Comparison of ENCODE assay signal across 8 cellular contexts in the genomic region with DNA sequence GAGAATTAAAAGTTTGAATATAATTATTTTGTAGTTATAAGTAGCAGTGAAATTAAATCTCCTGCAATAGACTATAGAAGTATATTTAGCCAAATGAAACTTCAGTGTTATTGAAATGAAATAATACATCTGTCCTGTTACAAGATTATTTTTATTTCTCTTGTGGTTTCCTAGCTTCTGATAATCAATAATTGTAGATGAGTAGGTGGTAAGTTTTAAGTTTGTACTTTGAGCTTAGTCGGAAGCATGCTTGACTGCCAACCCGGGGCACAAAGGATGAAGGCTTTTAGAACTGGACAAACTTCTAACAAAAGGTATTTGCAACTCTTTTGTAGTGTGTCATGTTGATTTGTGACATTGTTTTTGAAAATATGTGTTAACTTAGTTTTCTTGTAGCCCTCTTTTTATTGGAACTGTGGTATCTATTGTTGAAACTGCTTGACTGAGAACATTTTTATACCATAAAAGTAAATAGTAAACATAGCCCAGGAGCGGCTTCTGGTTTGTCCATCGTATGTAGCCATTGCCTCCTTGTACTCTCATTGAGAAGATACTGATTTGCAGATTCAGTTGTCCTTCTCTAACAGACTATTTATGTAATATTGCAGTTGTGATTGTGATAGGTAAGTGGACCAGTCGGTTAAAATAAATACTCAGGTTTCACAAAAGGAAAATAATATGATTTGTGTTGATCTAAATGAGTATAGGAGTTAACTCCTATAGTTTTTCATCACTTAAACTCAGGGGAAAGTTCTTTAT. TPM values are rescaled to one million over a fixed set of nuclear protein-coding genes. Genes with fewer than 3 reads are reported as not detected.
A peak's percentile ranks its signal among the peaks of the same experiment; 100 is the strongest.
DNase-seq lines count a peak whose midpoint lies in the region; ATAC-seq and TF ChIP-seq lines count a peak whose summit lies in the region.

No MANE protein-coding gene starts in this region.

- CTCF ChIA-PET in activated naive CD4-positive, alpha-beta T cell treated with anti-CD3 and anti-CD28 coated beads, Interleukin-2, amount 10 ng/mL, durations not matched to agents 7 days and 5 days (lab: Charles Lee), result interaction anchor here (0.6 to 1.3 kb wide), 2 partner anchors 12 to 218 kb away, joined by 3 read pairs; no protein-coding TSS in a partner anchor

- 31% methylated on average over 5 of the region's 5 CpGs for WGBS in liver
- WGBS in transverse colon (ENCODE audit: low coverage in 1 of 2), 2 donors, result 16 to 23% methylated on average over 5 of the region's 5 CpGs

- peak overlapping the region in 1 of 2 donors; percentile 37 for H3K9ac ChIP-seq in liver (ENCODE audit: low read depth in 1 of 2, low read length in 2 of 2)
- H3K9ac ChIP-seq in colonic mucosa (ENCODE audit: low read depth in 2 of 2, low read length in 2 of 2), result peak overlapping the region in 1 of 2 donors; percentile 38

- no peak for TF ChIP-seq POLR2A in transverse colon (IDR thresholded peaks at IDR 0.05)

- no peak for TF ChIP-seq RAD21 in liver (IDR thresholded peaks at IDR 0.05)

- no peak for DNase-seq in activated naive CD4-positive, alpha-beta T cell treated with anti-CD3 and anti-CD28 coated beads, Interleukin-2, amount 10 ng/mL, durations not matched to agents 7 days and 5 days
- no peak for DNase-seq in activated naive CD4-positive, alpha-beta T cell (lab: John Stamatoyannopoulos, UW)
- DNase-seq in ascending aorta (ENCODE audit: low spot score in 2 of 2), result no peak
- no peak for DNase-seq in transverse colon
- DNase-seq in colonic mucosa, result no peak
- DNase-seq in NCI-H1105 (lab: John Stamatoyannopoulos, UW), result no peak

- peaks cover 12% of the 10 kb centered on the region for H3K36me3 Mint-ChIP-seq in activated naive CD4-positive, alpha-beta T cell treated with anti-CD3 and anti-CD28 coated beads, Interleukin-2, amount 10 ng/mL, durations not matched to agents 7 days and 5 days

- in situ Hi-C loops in transverse colon (cut with MboI; ENCODE audit: low pct_ligation_motif_present in 1 of 4, low pct_unique_long_range_greater_than_20kb in 1 of 4, low sequenced_read_pairs in 3 of 4), result loop anchor here in 2 of 4 donors (25.0 kb wide), 1 partner anchor 615 kb away; no protein-coding TSS in a partner anchor

- H3K27ac ChIP-seq in ascending aorta, result no peak overlapping the region
- H3K27ac ChIP-seq in liver (ENCODE audit: low read depth in 1 of 2, low read length in 2 of 2), result no peak overlapping the region
- peak overlapping the region; percentile 10 to 100 (median 94) for H3K27ac ChIP-seq in transverse colon
- H3K27ac ChIP-seq in colonic mucosa, result no peak overlapping the region

- H3K36me3 ChIP-seq in ascending aorta, result no peaks in the 10 kb centered on the region
- H3K36me3 ChIP-seq in liver (ENCODE audit: control insufficient read depth in 4 of 4, insufficient read depth in 3 of 4, low read depth in 1 of 4, low read length in 3 of 4), result no peaks in the 10 kb centered on the region
- H3K36me3 ChIP-seq in transverse colon, result no peaks in the 10 kb centered on the region
- H3K36me3 ChIP-seq in colonic mucosa, result no peaks in the 10 kb centered on the region

- TF ChIP-seq CTCF in ascending aorta (IDR thresholded peaks at IDR 0.05) (no peak), liver (IDR thresholded peaks at IDR 0.05; ENCODE audit: low read depth, low read length, missing input control) (no peak), transverse colon (IDR thresholded peaks at IDR 0.05) (no peak), colonic mucosa (IDR thresholded peaks at IDR 0.05) (no peak)

- H3K9me3 Mint-ChIP-seq in activated naive CD4-positive, alpha-beta T cell treated with anti-CD3 and anti-CD28 coated beads, Interleukin-2, amount 10 ng/mL, durations not matched to agents 7 days and 5 days, result no peaks in the 10 kb centered on the region

- H3K4me3 Mint-ChIP-seq in activated naive CD4-positive, alpha-beta T cell treated with anti-CD3 and anti-CD28 coated beads, Interleukin-2, amount 10 ng/mL, durations not matched to agents 7 days and 5 days, result peak overlapping the region; percentile 42

- H3K27me3 Mint-ChIP-seq in activated naive CD4-positive, alpha-beta T cell treated with anti-CD3 and anti-CD28 coated beads, Interleukin-2, amount 10 ng/mL, durations not matched to agents 7 days and 5 days, result no peaks in the 10 kb centered on the region

- TF ChIP-seq EP300 in transverse colon (IDR thresholded peaks at IDR 0.05; ENCODE audit: low read depth), result no peak

- peaks cover 52% of the 10 kb centered on the region for H3K4me1 Mint-ChIP-seq in activated naive CD4-positive, alpha-beta T cell treated with anti-CD3 and anti-CD28 coated beads, Interleukin-2, amount 10 ng/mL, durations not matched to agents 7 days and 5 days

- H3K4me1 ChIP-seq in ascending aorta, result peaks cover 0 to 49% of the 10 kb centered on the region in 2 donors
- peaks cover 3 to 47% (median 32%) of the 10 kb centered on the region in 4 donors for H3K4me1 ChIP-seq in liver (ENCODE audit: control insufficient read depth in 4 of 4, insufficient read depth in 4 of 4, low read length in 3 of 4)
- H3K4me1 ChIP-seq in transverse colon, result peaks cover 22 to 64% (median 49%) of the 10 kb centered on the region in 4 donors
- H3K4me1 ChIP-seq in colonic mucosa, result peaks cover 4% of the 10 kb centered on the region

- intact Hi-C loops in ascending aorta (cut with DNase I) (loop anchor here (5.0 kb wide), 2 partner anchors 35 to 435 kb away; no protein-coding TSS in a partner anchor), transverse colon (cut with DNase I; ENCODE audit: low total_unique reads) (no loop called here), colonic mucosa (cut with DNase I) (loop anchor here (10.0 kb wide), 2 partner anchors 227 to 477 kb away; no protein-coding TSS in a partner anchor)

- ATAC-seq in HG02840 (IDR thresholded peaks at IDR 0.05; ENCODE audit: low FRiP score, unreplicated experiment), result no peak

- no peaks in the 10 kb centered on the region for H3K9me3 ChIP-seq in ascending aorta
- no peaks in the 10 kb centered on the region for H3K9me3 ChIP-seq in liver (ENCODE audit: control insufficient read depth in 4 of 4, low read length in 3 of 4)
- H3K9me3 ChIP-seq in transverse colon, result no peaks in the 10 kb centered on the region
- H3K9me3 ChIP-seq in colonic mucosa, result no peaks in the 10 kb centered on the region

- H3K4me3 ChIP-seq in ascending aorta (peak overlapping the region; percentile 100), liver (ENCODE audit: low read depth in 1 of 3, low read length in 3 of 3) (peak overlapping the region in 1 of 3 donors; percentile 49), transverse colon (peak overlapping the region in 2 of 4 donors; percentile 64 to 97), colonic mucosa (no peak overlapping the region)

- no peak overlapping the region for H3K27ac Mint-ChIP-seq in activated naive CD4-positive, alpha-beta T cell treated with anti-CD3 and anti-CD28 coated beads, Interleukin-2, amount 10 ng/mL, durations not matched to agents 7 days and 5 days

- H3K27me3 ChIP-seq in ascending aorta (no peaks in the 10 kb centered on the region), liver (ENCODE audit: control insufficient read depth in 4 of 4, insufficient read depth in 4 of 4, low read length in 3 of 4) (no peaks in the 10 kb centered on the region), transverse colon (no peaks in the 10 kb centered on the region), colonic mucosa (no peaks in the 10 kb centered on the region)

TF ChIP-seq in liver, 16 proteins besides CTCF, POLR2A, EP300 and RAD21:
- TF ChIP-seq JUND (IDR thresholded peaks at IDR 0.05) (no peak), NR2F2 (IDR thresholded peaks at IDR 0.05) (no peak), GABPA (IDR thresholded peaks at IDR 0.05 in 1 of 2, conservative IDR thresholded peaks at IDR 0.05 in 1 of 2) (no peak), SP1 (IDR thresholded peaks at IDR 0.05) (peak; percentile 8), YY1 (IDR thresholded peaks at IDR 0.05) (no peak), HNF4A (conservative IDR thresholded peaks at IDR 0.05) (peak; percentile 54 to 76), FOXA1 (IDR thresholded peaks at IDR 0.05) (no peak), FOXA2 (IDR thresholded peaks at IDR 0.05) (no peak), RXRA (IDR thresholded peaks at IDR 0.05) (no peak), TAF1 (conservative IDR thresholded peaks at IDR 0.05) (no peak), HNF4G (IDR thresholded peaks at IDR 0.05) (peak; percentile 33)
- TF ChIP-seq, protein P1, sequence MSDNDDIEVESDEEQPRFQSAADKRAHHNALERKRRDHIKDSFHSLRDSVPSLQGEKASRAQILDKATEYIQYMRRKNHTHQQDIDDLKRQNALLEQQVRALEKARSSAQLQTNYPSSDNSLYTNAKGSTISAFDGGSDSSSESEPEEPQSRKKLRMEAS (IDR thresholded peaks at IDR 0.05), result no peak
- TF ChIP-seq, protein P2, sequence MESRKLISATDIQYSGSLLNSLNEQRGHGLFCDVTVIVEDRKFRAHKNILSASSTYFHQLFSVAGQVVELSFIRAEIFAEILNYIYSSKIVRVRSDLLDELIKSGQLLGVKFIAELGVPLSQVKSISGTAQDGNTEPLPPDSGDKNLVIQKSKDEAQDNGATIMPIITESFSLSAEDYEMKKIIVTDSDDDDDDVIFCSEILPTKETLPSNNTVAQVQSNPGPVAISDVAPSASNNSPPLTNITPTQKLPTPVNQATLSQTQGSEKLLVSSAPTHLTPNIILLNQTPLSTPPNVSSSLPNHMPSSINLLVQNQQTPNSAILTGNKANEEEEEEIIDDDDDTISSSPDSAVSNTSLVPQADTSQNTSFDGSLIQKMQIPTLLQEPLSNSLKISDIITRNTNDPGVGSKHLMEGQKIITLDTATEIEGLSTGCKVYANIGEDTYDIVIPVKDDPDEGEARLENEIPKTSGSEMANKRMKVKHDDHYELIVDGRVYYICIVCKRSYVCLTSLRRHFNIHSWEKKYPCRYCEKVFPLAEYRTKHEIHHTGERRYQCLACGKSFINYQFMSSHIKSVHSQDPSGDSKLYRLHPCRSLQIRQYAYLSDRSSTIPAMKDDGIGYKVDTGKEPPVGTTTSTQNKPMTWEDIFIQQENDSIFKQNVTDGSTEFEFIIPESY (IDR thresholded peaks at IDR 0.05), result no peak
- TF ChIP-seq, protein P3, sequence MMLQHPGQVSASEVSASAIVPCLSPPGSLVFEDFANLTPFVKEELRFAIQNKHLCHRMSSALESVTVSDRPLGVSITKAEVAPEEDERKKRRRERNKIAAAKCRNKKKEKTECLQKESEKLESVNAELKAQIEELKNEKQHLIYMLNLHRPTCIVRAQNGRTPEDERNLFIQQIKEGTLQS (IDR thresholded peaks at IDR 0.05), result no peak

RNA-seq across cellular contexts. Expression of a gene that starts 2.9 kb away (rescaled TPM):
- total RNA-seq in ascending aorta, result 371 TPM
- 100 to 1,000 TPM; 212 to 265 TPM for total RNA-seq in liver
- polyA plus RNA-seq in liver, result 10 to 100 TPM; 63.3 to 89.1 TPM
- total RNA-seq in transverse colon, result 100 to 1,000 TPM; 290 to 527 (median 414) TPM
- total RNA-seq in colonic mucosa, result 100 to 1,000 TPM; 403 to 426 TPM

Comparison
In these comparisons a context has a peak if more than half of its experiments do, and no peak if none do; other contexts are left out.
1. H3K27ac ChIP-seq: peak in transverse colon (4 of 4); none in ascending aorta (0 of 2), liver (0 of 2) and colonic mucosa (single experiment).